Comparison of ENCODE assay signal across 8 cellular contexts in genomic region chr12:101830391-101831325, GRCh38. TPM values are rescaled to one million over a fixed set of nuclear protein-coding genes. Genes with fewer than 3 reads are reported as not detected.
DNase-seq lines count a peak whose midpoint lies in the region; ATAC-seq, FAIRE-seq and TF ChIP-seq lines count a peak whose summit lies in the region.

Gene GNPTAB, minus strand, starts transcription at chr12:101830959. Its CDS starts 284 bp downstream, at chr12:101830675.

- H3K9me3 Mint-ChIP-seq in T-helper 2 cell treated with Interferon-gamma antibody and Interleukin-4, amounts not matched to agents 5 μg/mL and 100 μg/mL, for 36 hours: no peaks in the 10 kb centered on the region
- H3K9me3 Mint-ChIP-seq in astrocyte (ENCODE audit: unreplicated experiment): no peaks in the 10 kb centered on the region

- FAIRE-seq in GM18507 (lab: Jason Lieb, UNC): peak; percentile 93
- no peak for FAIRE-seq in astrocyte (lab: Jason Lieb, UNC)

- H3K4me3 ChIP-seq in astrocyte (ENCODE audit: insufficient read depth, low read depth, low read length): peak within 1 kb of the TSS; percentile 83

- no peaks in the 10 kb centered on the region for H3K27me3 Mint-ChIP-seq in T-helper 2 cell treated with Interferon-gamma antibody and Interleukin-4, amounts not matched to agents 5 μg/mL and 100 μg/mL, for 36 hours (ENCODE audit: low read depth)
- no peaks in the 10 kb centered on the region for H3K27me3 Mint-ChIP-seq in astrocyte (ENCODE audit: low read depth, unreplicated experiment)

- DNase-seq in GM18507 (ENCODE audit: extremely low spot score, insufficient read length, low read depth) (peak; percentile 90), NCI-H187 (lab: John Stamatoyannopoulos, UW) (peak; percentile 82 to 90), astrocyte (ENCODE audit: low read depth) (peak; percentile 65), hepatic stellate cell (ENCODE audit: low spot score) (peak; percentile 98), retina (peak; percentile 97), OCI-M2 (lab: John Stamatoyannopoulos, UW; ENCODE audit: unreplicated experiment) (no peak)
- peak; percentile 93 for DNase-seq in T-helper 2 cell treated with Interferon-gamma antibody and Interleukin-4, amounts not matched to agents 5 μg/mL and 100 μg/mL, for 36 hours (ENCODE audit: low spot score)

- peak; percentile 93 for ATAC-seq in HG02970 (IDR thresholded peaks at IDR 0.05; ENCODE audit: low FRiP score, unreplicated experiment)

- peaks cover 1% of the 10 kb centered on the region for H3K36me3 Mint-ChIP-seq in T-helper 2 cell treated with Interferon-gamma antibody and Interleukin-4, amounts not matched to agents 5 μg/mL and 100 μg/mL, for 36 hours (ENCODE audit: low read depth)
- H3K36me3 Mint-ChIP-seq in astrocyte (ENCODE audit: low read depth, unreplicated experiment): no peaks in the 10 kb centered on the region

- no peaks in the 10 kb centered on the region for H3K27me3 ChIP-seq in astrocyte (ENCODE audit: insufficient read depth, low read length)

- peak within 1 kb of the TSS; percentile 97 for H3K4me3 Mint-ChIP-seq in T-helper 2 cell treated with Interferon-gamma antibody and Interleukin-4, amounts not matched to agents 5 μg/mL and 100 μg/mL, for 36 hours
- peak within 1 kb of the TSS; percentile 99 for H3K4me3 Mint-ChIP-seq in astrocyte (ENCODE audit: unreplicated experiment)

- H3K27ac ChIP-seq in astrocyte (ENCODE audit: low read depth, low read length): peak within 1 kb of the TSS; percentile 39

- TF ChIP-seq CTCF in astrocyte (IDR thresholded peaks at IDR 0.05; ENCODE audit: insufficient read depth, low read depth, low read length): peak; percentile 46

- H4K20me1 ChIP-seq in astrocyte (ENCODE audit: insufficient read depth, low read length): peaks cover 6% of the 10 kb centered on the region

- peaks cover 14% of the 10 kb centered on the region for H3K79me2 ChIP-seq in astrocyte (ENCODE audit: insufficient read depth, low read length)

- H3K9me3 ChIP-seq in astrocyte (ENCODE audit: insufficient read depth, low read depth, low read length): no peaks in the 10 kb centered on the region

- H3K27ac Mint-ChIP-seq in T-helper 2 cell treated with Interferon-gamma antibody and Interleukin-4, amounts not matched to agents 5 μg/mL and 100 μg/mL, for 36 hours: peak within 1 kb of the TSS; percentile 90
- H3K27ac Mint-ChIP-seq in astrocyte (ENCODE audit: unreplicated experiment): peak within 1 kb of the TSS; percentile 78

- H2AFZ ChIP-seq in astrocyte (ENCODE audit: low read depth, low read length): peak within 1 kb of the TSS; percentile 96

- peak within 1 kb of the TSS; percentile 88 for H3K9ac ChIP-seq in astrocyte (ENCODE audit: low read length)

- H3K4me2 ChIP-seq in astrocyte (ENCODE audit: low read length): peak within 1 kb of the TSS; percentile 88

- peaks cover 36% of the 10 kb centered on the region for H3K4me1 Mint-ChIP-seq in T-helper 2 cell treated with Interferon-gamma antibody and Interleukin-4, amounts not matched to agents 5 μg/mL and 100 μg/mL, for 36 hours (ENCODE audit: low read depth)
- H3K4me1 Mint-ChIP-seq in astrocyte (ENCODE audit: low read depth, unreplicated experiment): peaks cover 2% of the 10 kb centered on the region

- H3K4me1 ChIP-seq in astrocyte (ENCODE audit: insufficient read depth, low read length): peaks cover 5% of the 10 kb centered on the region

- H3K36me3 ChIP-seq in astrocyte (ENCODE audit: insufficient read depth, low read length): no peaks in the 10 kb centered on the region

RNA-seq across cellular contexts. Expression of gene GNPTAB, which starts in this region (rescaled TPM):
- 43.7 and 43.8 TPM in 2 replicates for total RNA-seq in astrocyte
